12 cellular contexts compared by ENCODE assay signal in the genomic region with DNA sequence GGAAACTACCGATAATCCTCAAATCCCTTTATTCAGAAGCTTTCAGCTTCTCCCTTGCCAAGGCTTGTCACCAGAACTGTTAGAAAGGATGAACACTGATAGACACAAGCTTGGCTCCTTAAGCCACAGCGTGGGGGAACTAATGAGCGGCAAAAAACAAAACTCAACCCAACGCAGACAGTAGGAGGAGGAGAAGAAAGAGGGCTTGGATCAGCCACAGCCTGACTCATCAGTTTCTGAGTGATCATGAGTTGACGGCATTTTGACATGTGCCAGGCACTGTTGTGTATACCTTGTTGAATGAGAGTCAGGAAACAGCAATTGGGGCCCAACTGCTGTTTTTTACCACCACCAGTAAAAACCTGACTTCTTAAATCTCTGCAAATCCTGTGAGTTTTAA. TPM values are rescaled to one million over a fixed set of nuclear protein-coding genes. Genes with fewer than 3 reads are reported as not detected.
DNase-seq lines count a peak whose midpoint lies in the region; ATAC-seq, FAIRE-seq and TF ChIP-seq lines count a peak whose summit lies in the region.
"Had no signal": no experiment of that assay in that cellular context is flagged by ENCODE, and none has a peak within 500 bp of the region (broad histone marks: within the 10 kb centered on the region; RNA-seq: fewer than 3 reads in every experiment).

No MANE protein-coding gene starts in this region.

- H3K4me1 ChIP-seq in HepG2 (ENCODE audit: insufficient read depth, low read length), result peaks cover 60% of the 10 kb centered on the region

- 85% methylated on average over 5 of the region's 5 CpGs for WGBS in HepG2 (ENCODE audit: low lambda C conversion rate)

- peaks cover 32% of the 10 kb centered on the region for H3K36me3 Mint-ChIP-seq in activated CD4-positive, alpha-beta memory T cell treated with anti-CD3 and anti-CD28 coated beads, Interleukin-2, amount 10 ng/mL, durations not matched to agents 7 days and 5 days (ENCODE audit: low read depth)

- no peaks in the 10 kb centered on the region for H3K27me3 ChIP-seq in HepG2 (ENCODE audit: control insufficient read depth in 1 of 2, insufficient read depth in 2 of 2, low read length in 2 of 2)
- H3K27me3 ChIP-seq: adrenal gland had no signal

- peaks cover 60% of the 10 kb centered on the region for H3K4me1 Mint-ChIP-seq in activated CD4-positive, alpha-beta memory T cell treated with anti-CD3 and anti-CD28 coated beads, Interleukin-2, amount 10 ng/mL, durations not matched to agents 7 days and 5 days

- no TSS peak for BruUV-seq in HepG2 (replicated peaks; lab: Mats Ljungman, UMichigan)

- no peak for FAIRE-seq in HepG2 (lab: Jason Lieb, UNC)
- FAIRE-seq in urothelium cell line (lab: Jason Lieb, UNC), result no peak
- no peak for FAIRE-seq in RCC 7860 (lab: Jason Lieb, UNC)

- peak; percentile 59 for DNase-seq in stimulated activated naive CD4-positive, alpha-beta T cell treated with Interleukin-2 at 50 U/mL for 16 hours (lab: John Stamatoyannopoulos, UW)
- no peak for DNase-seq in stimulated activated naive CD4-positive, alpha-beta T cell (lab: John Stamatoyannopoulos, UW)
- DNase-seq in activated CD4-positive, alpha-beta memory T cell treated with anti-CD3 and anti-CD28 coated beads, Interleukin-2, amount 10 ng/mL, durations not matched to agents 7 days and 5 days, result peak; percentile 55
- DNase-seq in HepG2 (ENCODE audit: low spot score), result peak; percentile 15
- DNase-seq in urothelium cell line (ENCODE audit: low spot score), result peak; percentile 42
- no peak for DNase-seq in RCC 7860 (ENCODE audit: low spot score)
- no peak for DNase-seq in NK-92 treated with Interleukin-12 subunit alpha and Interleukin-12 subunit beta, amount 100 ng/mL, for 24 hours (lab: John Stamatoyannopoulos, UW)
- DNase-seq: T-cell had no signal

- POLR2A ChIA-PET in activated CD4-positive, alpha-beta memory T cell treated with anti-CD3 and anti-CD28 coated beads, Interleukin-2, amount 10 ng/mL, durations not matched to agents 7 days and 5 days (lab: Charles Lee), result interaction anchor here (0.7 to 1.9 kb wide), 4 partner anchors 8 to 36 kb away, joined by 3 to 7 read pairs (median 4); no protein-coding TSS in a partner anchor
- POLR2A ChIA-PET in HepG2 (lab: Yijun Ruan, JAX), result interaction anchor here (3.7 to 4.2 kb wide), 2 partner anchors 11 to 21 kb away, joined by 36 to 40 read pairs; no protein-coding TSS in a partner anchor

- H3K9me3 ChIP-seq in HepG2 (ENCODE audit: low read length), result no peaks in the 10 kb centered on the region
- H3K9me3 ChIP-seq: adrenal gland had no signal

- no peaks in the 10 kb centered on the region for H3K79me2 ChIP-seq in HepG2 (ENCODE audit: insufficient read depth, low read length)

- no peak overlapping the region for H3K27ac ChIP-seq in HepG2 (ENCODE audit: extremely low read length, insufficient read depth, low read length)

- no peak overlapping the region for H3K4me3 Mint-ChIP-seq in activated CD4-positive, alpha-beta memory T cell treated with anti-CD3 and anti-CD28 coated beads, Interleukin-2, amount 10 ng/mL, durations not matched to agents 7 days and 5 days
- H3K4me3 Mint-ChIP-seq: T-cell had no signal

- no peak for ATAC-seq in HepG2
- ATAC-seq in GM21619 (IDR thresholded peaks at IDR 0.05; ENCODE audit: unreplicated experiment), result no peak

- intact Hi-C loops in HepG2 (cut with micrococcal nuclease; ENCODE audit: unreplicated experiment), result no loop called here

- no peak overlapping the region for H3K4me3 ChIP-seq in HepG2 (replicated peaks in 1 of 3; ENCODE audit: insufficient read depth in 1 of 3, low read depth in 2 of 3, low read length in 3 of 3)
- H3K4me3 ChIP-seq: adrenal gland, lung, skin epidermis had no signal

- in situ Hi-C loops in HepG2 (cut with HindIII; ENCODE audit: extremely low pct_ligation_motif_present, low pct_unique_long_range_greater_than_20kb), result loop anchor here (5.0 kb wide), 1 partner anchor 60 kb away; no protein-coding TSS in a partner anchor

- no peak overlapping the region for H2AFZ ChIP-seq in HepG2 (ENCODE audit: low read length)

- no peak overlapping the region for H3K9ac ChIP-seq in HepG2 (ENCODE audit: insufficient read depth, low read depth, low read length)

- TF ChIP-seq EP300 in HepG2 (IDR thresholded peaks at IDR 0.05; ENCODE audit: low read depth in 2 of 2, low read length in 2 of 2) (no peak), HepG2 (CRISPR knock-in tag; IDR thresholded peaks at IDR 0.05; ENCODE audit: borderline replicate concordance) (no peak)

- no peak for TF ChIP-seq RAD21 in HepG2 (CRISPR knock-in tag; IDR thresholded peaks at IDR 0.05)

- CTCF ChIA-PET in activated CD4-positive, alpha-beta memory T cell treated with anti-CD3 and anti-CD28 coated beads, Interleukin-2, amount 10 ng/mL, durations not matched to agents 7 days and 5 days (lab: Charles Lee), result interaction anchor here (0.8 kb wide), 1 partner anchor 37 kb away, joined by 3 read pairs; no protein-coding TSS in a partner anchor
- CTCF ChIA-PET in HepG2 (lab: Yijun Ruan, JAX; ENCODE audit: low intra/inter-chr PET ratio, low total read pairs), result no interaction called here

- H3K36me3 ChIP-seq in HepG2 (replicated peaks in 1 of 2; ENCODE audit: control insufficient read depth in 1 of 2, insufficient read depth in 2 of 2, low read length in 2 of 2), result peaks cover 0 to 4% of the 10 kb centered on the region in 2 experiments; a peak in 3 of 5 replicates
- H3K36me3 ChIP-seq: adrenal gland had no signal

- no peak for TF ChIP-seq POLR2A in HepG2 (IDR thresholded peaks at IDR 0.05; ENCODE audit: insufficient read depth in 1 of 2, low read depth in 2 of 2, low read length in 2 of 2)

- no peaks in the 10 kb centered on the region for H3K27me3 Mint-ChIP-seq in activated CD4-positive, alpha-beta memory T cell treated with anti-CD3 and anti-CD28 coated beads, Interleukin-2, amount 10 ng/mL, durations not matched to agents 7 days and 5 days
- H3K27me3 Mint-ChIP-seq: T-cell had no signal

- TF ChIP-seq CTCF in HepG2 (CRISPR knock-in tag; IDR thresholded peaks at IDR 0.05), result no peak

- H3K9me3 Mint-ChIP-seq in activated CD4-positive, alpha-beta memory T cell treated with anti-CD3 and anti-CD28 coated beads, Interleukin-2, amount 10 ng/mL, durations not matched to agents 7 days and 5 days, result no peaks in the 10 kb centered on the region
- H3K9me3 Mint-ChIP-seq: T-cell had no signal

- no peak overlapping the region for H3K4me2 ChIP-seq in HepG2 (ENCODE audit: low read depth, low read length)

- H3K27ac Mint-ChIP-seq in activated CD4-positive, alpha-beta memory T cell treated with anti-CD3 and anti-CD28 coated beads, Interleukin-2, amount 10 ng/mL, durations not matched to agents 7 days and 5 days, result peak overlapping the region; percentile 5

- H4K20me1 ChIP-seq in HepG2 (ENCODE audit: insufficient read depth, low read length), result no peaks in the 10 kb centered on the region

TF ChIP-seq in HepG2, 621 proteins besides CTCF, POLR2A, EP300 and RAD21:
- TF ChIP-seq SOX5 (CRISPR knock-in tag; IDR thresholded peaks at IDR 0.05; ENCODE audit: borderline replicate concordance) (no peak), FOSL2 (CRISPR knock-in tag; IDR thresholded peaks at IDR 0.05) (peak; percentile 42; the same call in 1 of the 2 replicates), SRF (IDR thresholded peaks at IDR 0.05; ENCODE audit: low read depth, low read length) (no peak), MAFK (conservative IDR thresholded peaks at IDR 0.05 in 1 of 2, IDR thresholded peaks at IDR 0.05 in 1 of 2; ENCODE audit: low read length in 2 of 2) (peak; percentile 70 to 72; a peak in 3 of 4 replicates), TCF7L2 (IDR thresholded peaks at IDR 0.05; ENCODE audit: low read depth, low read length) (no peak), ZMYM2 (CRISPR knock-in tag; IDR thresholded peaks at IDR 0.05) (no peak), MAFF (IDR thresholded peaks at IDR 0.05; ENCODE audit: low read depth, low read length) (0 out of 2 replicates have a peak, but pooled peaks have one; percentile 34)

RNA-seq across cellular contexts. Expression of a gene that starts 23.7 kb away (rescaled TPM):
- 10 to 100 TPM; 27.0 to 27.1 TPM for total RNA-seq in activated CD4-positive, alpha-beta memory T cell treated with anti-CD3 and anti-CD28 coated beads, Interleukin-2, amount 10 ng/mL, durations not matched to agents 7 days and 5 days
- total RNA-seq in HepG2 (2016; rRNA removed; fragmentation: Illumina TruSeq; extraction: Trizol), result 7.3 and 11.2 TPM in 2 replicates
- total RNA-seq in HepG2 (2016; cell fraction: cytosol; rRNA removed; fragmentation: Illumina TruSeq; extraction: Trizol; ENCODE audit: low read depth), result 8.1 and 9.0 TPM in 2 replicates
- total RNA-seq in HepG2 (2016; cell fraction: insoluble cytoplasmic fraction; rRNA removed; fragmentation: Illumina TruSeq; extraction: Trizol), result 6.3 and 12.7 TPM in 2 replicates
- 2.8 and 3.1 TPM in 2 replicates for total RNA-seq in HepG2 (2016; cell fraction: membrane; rRNA removed; fragmentation: Illumina TruSeq; extraction: Trizol)
- 20.3 and 30.3 TPM in 2 replicates for total RNA-seq in HepG2 (2016; cell fraction: nucleus; rRNA removed; fragmentation: Illumina TruSeq; extraction: Trizol)
- polyA plus RNA-seq in HepG2 (2011; rRNA removed), result 6.0 and 6.6 TPM in 2 replicates
- polyA plus RNA-seq in HepG2 (2011; cell fraction: cytosol; rRNA removed), result 2.7 and 3.6 TPM in 2 replicates
- polyA plus RNA-seq in HepG2 (2011; cell fraction: nucleus; rRNA removed), result 13.0 and 16.5 TPM in 2 replicates
- polyA plus RNA-seq in HepG2 (2012), result 4.8 and 5.2 TPM in 2 replicates
- 0.16 and 0.22 TPM in 2 replicates for polyA plus RNA-seq in HepG2 (2016; cell fraction: cytosol; fragmentation: Illumina TruSeq; extraction: Trizol; ENCODE audit: low read depth)
- 3.0 and 3.1 TPM in 2 replicates for polyA plus RNA-seq in HepG2 (2016; cell fraction: insoluble cytoplasmic fraction; fragmentation: Illumina TruSeq; extraction: Trizol; ENCODE audit: low read depth)
- 0.32 and 0.63 TPM in 2 replicates for polyA plus RNA-seq in HepG2 (2016; cell fraction: membrane; fragmentation: Illumina TruSeq; extraction: Trizol; ENCODE audit: low read depth)
- 13.8 and 13.9 TPM in 2 replicates for polyA plus RNA-seq in HepG2 (2016; cell fraction: nucleus; fragmentation: Illumina TruSeq; extraction: Trizol; ENCODE audit: insufficient read depth, low read depth)
- polyA minus RNA-seq in HepG2 (2011; rRNA and poly(A)+ RNA removed; ENCODE audit: low replicate concordance), result 0.37 and 27.7 TPM in 2 replicates
- 6.3 and 6.7 TPM in 2 replicates for polyA minus RNA-seq in HepG2 (2011; cell fraction: cytosol; rRNA and poly(A)+ RNA removed)
- 59.7 and 63.2 TPM in 2 replicates for polyA minus RNA-seq in HepG2 (2011; cell fraction: nucleus; rRNA and poly(A)+ RNA removed)

Comparison
In these comparisons a context has a peak if more than half of its experiments do, and no peak if none do; other contexts are left out.
1. DNase-seq: peak in stimulated activated naive CD4-positive, alpha-beta T cell treated with Interleukin-2 at 50 U/mL for 16 hours (single experiment), activated CD4-positive, alpha-beta memory T cell treated with anti-CD3 and anti-CD28 coated beads, Interleukin-2, amount 10 ng/mL, durations not matched to agents 7 days and 5 days (single experiment), HepG2 (single experiment) and urothelium cell line (single experiment); none in stimulated activated naive CD4-positive, alpha-beta T cell (0 of 6), RCC 7860 (single experiment) and NK-92 treated with Interleukin-12 subunit alpha and Interleukin-12 subunit beta, amount 100 ng/mL, for 24 hours (single experiment).